Comparison of ENCODE assay signal across 11 cellular contexts in the genomic region with DNA sequence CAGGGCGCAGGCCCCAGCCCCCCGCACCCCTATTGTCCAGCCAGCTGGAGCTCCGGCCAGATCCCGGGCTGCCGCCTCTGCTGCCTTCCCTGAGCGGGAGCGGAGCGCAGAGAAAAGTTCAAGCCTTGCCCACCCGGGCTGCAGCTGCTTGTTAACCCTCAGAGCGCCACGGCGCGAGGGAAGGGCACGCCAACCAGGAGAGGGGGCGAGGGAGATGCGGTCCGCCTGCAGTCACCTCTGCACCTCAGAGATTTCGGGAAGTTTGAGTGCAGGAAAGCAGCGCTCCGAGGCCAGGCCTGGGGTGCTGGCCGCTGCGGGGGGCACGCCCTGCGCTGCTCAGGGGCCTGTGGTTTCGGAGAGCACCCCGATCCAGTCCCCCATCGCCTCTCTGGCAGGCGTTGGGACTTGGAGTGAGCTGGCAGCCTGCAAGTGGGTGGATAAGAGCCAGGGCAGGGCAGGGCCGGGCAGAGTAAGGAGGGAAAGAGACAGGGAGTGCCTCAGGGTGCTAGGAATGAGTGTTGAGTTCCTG. TPM values are rescaled to one million over a fixed set of nuclear protein-coding genes. Genes with fewer than 3 reads are reported as not detected.
DNase-seq lines count a peak whose midpoint lies in the region; ATAC-seq and TF ChIP-seq lines count a peak whose summit lies in the region.
"Had no signal": no experiment of that assay in that cellular context is flagged by ENCODE, and none has a peak within 500 bp of the region (broad histone marks: within the 10 kb centered on the region; RNA-seq: fewer than 3 reads in every experiment).

No MANE protein-coding gene starts in this region.

- no peak for ATAC-seq in GM18861 (IDR thresholded peaks at IDR 0.05; ENCODE audit: unreplicated experiment)

- H3K27me3 Mint-ChIP-seq in mesothelial cell of epicardium (ENCODE audit: low read depth): peaks cover 78% of the 10 kb centered on the region
- peaks cover 71% of the 10 kb centered on the region for H3K27me3 Mint-ChIP-seq in activated T-cell treated with anti-CD3 and anti-CD28 coated beads, Interleukin-2, amount 50 U/mL, for 24 hours

- no peaks in the 10 kb centered on the region for H3K36me3 Mint-ChIP-seq in mesothelial cell of epicardium
- H3K36me3 Mint-ChIP-seq in activated T-cell treated with anti-CD3 and anti-CD28 coated beads, Interleukin-2, amount 50 U/mL, for 24 hours (ENCODE audit: low read depth): no peaks in the 10 kb centered on the region

- H3K27ac Mint-ChIP-seq in mesothelial cell of epicardium: no peak overlapping the region
- H3K27ac Mint-ChIP-seq in activated T-cell treated with anti-CD3 and anti-CD28 coated beads, Interleukin-2, amount 50 U/mL, for 24 hours: no peak overlapping the region
- H3K27ac Mint-ChIP-seq: B cell had no signal

- H3K4me3 Mint-ChIP-seq in mesothelial cell of epicardium: peak overlapping the region; percentile 44
- H3K4me3 Mint-ChIP-seq in activated T-cell treated with anti-CD3 and anti-CD28 coated beads, Interleukin-2, amount 50 U/mL, for 24 hours: no peak overlapping the region
- H3K4me3 Mint-ChIP-seq: B cell had no signal

- TF ChIP-seq POLR2A in vagina (IDR thresholded peaks at IDR 0.05): no peak

- H3K4me1 ChIP-seq in vagina: peaks cover 55% of the 10 kb centered on the region

- peaks cover 23% of the 10 kb centered on the region for H3K4me1 Mint-ChIP-seq in mesothelial cell of epicardium
- H3K4me1 Mint-ChIP-seq in activated T-cell treated with anti-CD3 and anti-CD28 coated beads, Interleukin-2, amount 50 U/mL, for 24 hours (ENCODE audit: low read depth): no peaks in the 10 kb centered on the region
- H3K4me1 Mint-ChIP-seq: B cell had no signal

- no peaks in the 10 kb centered on the region for H3K27me3 ChIP-seq in vagina

- DNase-seq in NCI-H82 (lab: John Stamatoyannopoulos, UW) (peak; percentile 11), NCI-H82 treated with DMSO at 0.1 percent for 48 hours (lab: John Stamatoyannopoulos, UW; ENCODE audit: unreplicated experiment) (no peak), epithelial cell of proximal tubule (ENCODE audit: low read depth) (no peak), mesothelial cell of epicardium (ENCODE audit: low spot score in 2 of 2, unreplicated experiment in 2 of 2) (peak in 1 of 2 experiments; percentile 48), vagina (ENCODE audit: extremely low spot score in 2 of 2) (no peak)
- no peak for DNase-seq in activated CD8-positive, alpha-beta memory T cell treated with anti-CD3 and anti-CD28 coated beads for 24 hours
- DNase-seq in activated T-cell treated with anti-CD3 and anti-CD28 coated beads, Interleukin-2, amount 50 U/mL, for 24 hours: no peak
- DNase-seq: activated CD4-positive, alpha-beta T cell treated with anti-CD3 and anti-CD28 coated beads, Interleukin-2, amount 50 U/mL, for 4 hours; erythroblast had no signal

- intact Hi-C loops in vagina (cut with DNase I): no loop called here

- H3K9me3 ChIP-seq in vagina: no peaks in the 10 kb centered on the region

- TF ChIP-seq CTCF in epithelial cell of proximal tubule (conservative IDR thresholded peaks at IDR 0.05; ENCODE audit: low read depth, low read length): no peak
- TF ChIP-seq CTCF in mesothelial cell of epicardium (IDR thresholded peaks at IDR 0.05; ENCODE audit: unreplicated experiment): no peak
- no peak for TF ChIP-seq CTCF in vagina (IDR thresholded peaks at IDR 0.05)

- H3K4me3 ChIP-seq in epithelial cell of proximal tubule (ENCODE audit: low read depth, low read length) (peak overlapping the region; percentile 69), vagina (peak overlapping the region; percentile 63 to 75)

- H3K9me3 Mint-ChIP-seq in mesothelial cell of epicardium: no peaks in the 10 kb centered on the region
- H3K9me3 Mint-ChIP-seq in activated T-cell treated with anti-CD3 and anti-CD28 coated beads, Interleukin-2, amount 50 U/mL, for 24 hours: no peaks in the 10 kb centered on the region

- no peaks in the 10 kb centered on the region for H3K36me3 ChIP-seq in vagina

- H3K27ac ChIP-seq in vagina: peak overlapping the region; percentile 94

RNA-seq across cellular contexts. Expression of a gene that starts 1.1 kb away (rescaled TPM):
- total RNA-seq in epithelial cell of proximal tubule: 38.6 and 85.4 TPM in 2 replicates
- total RNA-seq in mesothelial cell of epicardium: 0.54 to 1.0 TPM (median 0.80 TPM) in 3 replicates
- total RNA-seq in vagina: 123 TPM
- total RNA-seq: B cell had no signal

Comparison
In these comparisons a context has a peak if more than half of its experiments do, and no peak if none do; other contexts are left out.
1. RNA of a gene that starts 1.1 kb away (total RNA-seq): 123 TPM in vagina (single experiment) and 38.6 to 85.4 TPM in epithelial cell of proximal tubule; 0.54 to 1.0 TPM in mesothelial cell of epicardium; every median in the first group is over 10 times any median in the second.